In the genomic region with DNA sequence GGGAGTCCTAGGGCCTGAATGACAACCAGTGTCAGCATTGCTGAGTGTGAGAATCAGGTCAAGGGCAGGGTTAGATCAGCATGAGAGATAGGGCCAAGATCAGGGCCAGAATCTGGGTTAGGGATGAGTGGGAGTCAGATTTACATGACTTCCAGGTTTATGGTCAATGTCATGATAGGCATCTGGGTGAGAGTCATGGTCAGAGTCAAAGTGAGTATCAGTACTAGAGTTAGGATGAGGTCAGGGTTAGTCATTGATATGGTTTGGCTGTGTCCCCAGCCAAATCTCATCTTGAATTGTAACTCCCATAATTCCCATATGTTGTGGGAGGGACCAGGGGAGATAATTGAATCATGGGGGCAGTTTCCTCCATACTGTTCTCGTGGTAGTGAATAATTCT, we compare ENCODE assay signal across 25 cellular contexts. TPM values are rescaled to one million over a fixed set of nuclear protein-coding genes. Genes with fewer than 3 reads are reported as not detected.
A peak's percentile ranks its signal among the peaks of the same experiment; 100 is the strongest.
DNase-seq lines count a peak whose midpoint lies in the region; ATAC-seq and TF ChIP-seq lines count a peak whose summit lies in the region.
"Had no signal": no experiment of that assay in that cellular context is flagged by ENCODE, and none has a peak within 500 bp of the region (broad histone marks: within the 10 kb centered on the region; RNA-seq: fewer than 3 reads in every experiment).

No MANE protein-coding gene starts in this region.

- no peak for TF ChIP-seq RAD21 in IMR-90 (IDR thresholded peaks at IDR 0.05; ENCODE audit: low read length)

- H3K18ac ChIP-seq in IMR-90 (ENCODE audit: low read depth, low read length) = no peak overlapping the region

- no peak overlapping the region for H3K9ac ChIP-seq in IMR-90 (ENCODE audit: low read depth, low read length)
- H3K9ac ChIP-seq: parathyroid adenoma had no signal

- H4K20me1 ChIP-seq in IMR-90 (ENCODE audit: insufficient read depth, low read length) = no peaks in the 10 kb centered on the region

- peaks cover 12% of the 10 kb centered on the region for H3K27me3 Mint-ChIP-seq in activated T-cell treated with anti-CD3 and anti-CD28 coated beads, Interleukin-2, amount 50 U/mL, for 72 hours (ENCODE audit: low read depth)
- no peaks in the 10 kb centered on the region for H3K27me3 Mint-ChIP-seq in activated T-cell treated with anti-CD3 and anti-CD28 coated beads, Interleukin-2, amount 50 U/mL, for 24 hours
- H3K27me3 Mint-ChIP-seq: activated CD4-positive, alpha-beta T cell treated with anti-CD3 and anti-CD28 coated beads, Interleukin-2, amount 10 ng/mL, durations not matched to agents 7 days and 5 days had no signal

- no peak overlapping the region for H2BK15ac ChIP-seq in IMR-90 (ENCODE audit: low read depth, low read length)

- POLR2A ChIA-PET in IMR-90 (lab: Charles Lee; ENCODE audit: unreplicated experiment) (no interaction called here), RWPE1 (lab: Yijun Ruan, JAX; ENCODE audit: low non-redundant PET) (no interaction called here)

- no CpG with 5 or more reads among the region's 1 CpG for WGBS in IMR-90 (ENCODE audit: extremely low coverage in 2 of 2, insufficient read length in 1 of 2), 2 experiments

- in situ Hi-C loops in IMR-90 (cut with MboI; ENCODE audit: low sequenced_read_pairs) (no loop called here), brain microvascular endothelial cell (cut with HindIII; ENCODE audit: low pct_ligation_motif_present, low sequenced_read_pairs) (no loop called here)

- no peaks in the 10 kb centered on the region for H3K79me1 ChIP-seq in IMR-90 (ENCODE audit: low read depth in 1 of 2, low read length in 2 of 2)

- H2BK20ac ChIP-seq in IMR-90 (ENCODE audit: low read depth, low read length) = no peak overlapping the region

- no peak overlapping the region for H2AK9ac ChIP-seq in IMR-90 (replicated peaks; ENCODE audit: low read depth, low read length, poor library complexity)

- no peaks in the 10 kb centered on the region for H3K9me3 Mint-ChIP-seq in activated T-cell treated with anti-CD3 and anti-CD28 coated beads, Interleukin-2, amount 50 U/mL, for 72 hours
- no peaks in the 10 kb centered on the region for H3K9me3 Mint-ChIP-seq in activated T-cell treated with anti-CD3 and anti-CD28 coated beads, Interleukin-2, amount 50 U/mL, for 24 hours
- H3K9me3 Mint-ChIP-seq: activated CD4-positive, alpha-beta T cell treated with anti-CD3 and anti-CD28 coated beads, Interleukin-2, amount 10 ng/mL, durations not matched to agents 7 days and 5 days; nephron progenitor cell; type B pancreatic cell had no signal

- H3K4me1 ChIP-seq in IMR-90 (ENCODE audit: control insufficient read depth, insufficient read depth, low read length) = no peaks in the 10 kb centered on the region
- no peaks in the 10 kb centered on the region for H3K4me1 ChIP-seq in uterus
- H3K4me1 ChIP-seq: parathyroid adenoma had no signal

- H2BK5ac ChIP-seq in IMR-90 (ENCODE audit: low read depth, low read length, poor library complexity, severe bottlenecking) = no peak overlapping the region

- dilution Hi-C loops in IMR-90 (cut with HindIII; ENCODE audit: low sequenced_read_pairs, unreplicated experiment) = no loop called here

- no peak overlapping the region for H2AK5ac ChIP-seq in IMR-90 (ENCODE audit: low read depth, low read length)

- DNase-seq in activated T-cell treated with anti-CD3 and anti-CD28 coated beads, Interleukin-2, amount 50 U/mL, for 72 hours = no peak
- DNase-seq in activated T-cell treated with anti-CD3 and anti-CD28 coated beads, Interleukin-2, amount 50 U/mL, for 24 hours = no peak
- DNase-seq in IMR-90 (peak; percentile 58), brain microvascular endothelial cell (peak; percentile 9), left lobe of liver (ENCODE audit: low spot score) (no peak), uterus (no peak), RWPE1 (ENCODE audit: low spot score) (no peak)
- DNase-seq in stimulated activated naive CD8-positive, alpha-beta T cell treated with anti-CD3 and anti-CD28 coated beads, Interleukin-15, Interleukin-2, amounts not matched to agents 100 U/mL and 50 U/mL, for 24 hours = no peak
- DNase-seq: activated CD4-positive, alpha-beta T cell treated with anti-CD3 and anti-CD28 coated beads, Interleukin-2, amount 10 ng/mL, durations not matched to agents 7 days and 5 days; activated gamma-delta T cell; anterior cingulate cortex; central memory CD4-positive, alpha-beta T cell; dermis blood vessel endothelial cell; left ventricle myocardium superior; midbrain; NCI-H187; NCI-H69; nephron progenitor cell; right cardiac atrium; SHP77 treated with DMSO at 0.1 percent for 48 hours had no signal

- H3K23ac ChIP-seq in IMR-90 (ENCODE audit: low read depth, low read length) = no peak overlapping the region

- TF ChIP-seq POLR2A in IMR-90 (IDR thresholded peaks at IDR 0.05; ENCODE audit: low read depth, low read length) (no peak), uterus (IDR thresholded peaks at IDR 0.05) (no peak)

- no peaks in the 10 kb centered on the region for H3K36me3 Mint-ChIP-seq in activated T-cell treated with anti-CD3 and anti-CD28 coated beads, Interleukin-2, amount 50 U/mL, for 72 hours (ENCODE audit: insufficient read depth in 2 of 2)
- no peaks in the 10 kb centered on the region for H3K36me3 Mint-ChIP-seq in activated T-cell treated with anti-CD3 and anti-CD28 coated beads, Interleukin-2, amount 50 U/mL, for 24 hours (ENCODE audit: low read depth)
- H3K36me3 Mint-ChIP-seq: type B pancreatic cell had no signal

- H3K4me1 Mint-ChIP-seq in activated T-cell treated with anti-CD3 and anti-CD28 coated beads, Interleukin-2, amount 50 U/mL, for 72 hours (ENCODE audit: low read depth) = no peaks in the 10 kb centered on the region
- no peaks in the 10 kb centered on the region for H3K4me1 Mint-ChIP-seq in activated T-cell treated with anti-CD3 and anti-CD28 coated beads, Interleukin-2, amount 50 U/mL, for 24 hours (ENCODE audit: low read depth)
- H3K4me1 Mint-ChIP-seq: activated CD4-positive, alpha-beta T cell treated with anti-CD3 and anti-CD28 coated beads, Interleukin-2, amount 10 ng/mL, durations not matched to agents 7 days and 5 days; GM23338; nephron progenitor cell had no signal

- no peaks in the 10 kb centered on the region for H3K36me3 ChIP-seq in IMR-90 (ENCODE audit: control insufficient read depth, insufficient read depth, low read length)
- no peaks in the 10 kb centered on the region for H3K36me3 ChIP-seq in brain microvascular endothelial cell (replicated peaks)
- H3K36me3 ChIP-seq in uterus = no peaks in the 10 kb centered on the region

- no peak overlapping the region for H3K27ac ChIP-seq in IMR-90 (ENCODE audit: insufficient read depth, low read length)
- H3K27ac ChIP-seq in brain microvascular endothelial cell = no peak overlapping the region
- H3K27ac ChIP-seq in uterus = no peak overlapping the region
- H3K27ac ChIP-seq in RWPE1 = no peak overlapping the region
- H3K27ac ChIP-seq: C4-2B, hepatocyte, parathyroid adenoma had no signal

- H4K8ac ChIP-seq in IMR-90 (ENCODE audit: low read depth in 2 of 2, low read length in 2 of 2) = no peak overlapping the region

- ATAC-seq in activated T-cell treated with anti-CD3 and anti-CD28 coated beads, Interleukin-2, amount 50 U/mL, for 72 hours (replicated peaks in 1 of 2) = peak; percentile 75 to 94
- ATAC-seq in IMR-90 (ENCODE audit: low read depth) (no peak; the same call in 1 of the 2 replicates), left lobe of liver (no peak)
- ATAC-seq in stimulated activated naive CD8-positive, alpha-beta T cell treated with anti-CD3 and anti-CD28 coated beads, Interleukin-15, Interleukin-2, amounts not matched to agents 100 U/mL and 50 U/mL, for 24 hours = peak; percentile 68
- ATAC-seq: GM23338, left ventricle myocardium superior, right cardiac atrium had no signal

- no peak overlapping the region for H3K27ac Mint-ChIP-seq in activated T-cell treated with anti-CD3 and anti-CD28 coated beads, Interleukin-2, amount 50 U/mL, for 72 hours
- no peak overlapping the region for H3K27ac Mint-ChIP-seq in activated T-cell treated with anti-CD3 and anti-CD28 coated beads, Interleukin-2, amount 50 U/mL, for 24 hours
- H3K27ac Mint-ChIP-seq: activated CD4-positive, alpha-beta T cell treated with anti-CD3 and anti-CD28 coated beads, Interleukin-2, amount 10 ng/mL, durations not matched to agents 7 days and 5 days; GM23338; nephron progenitor cell; type B pancreatic cell had no signal

- BruUV-seq in IMR-90 (replicated peaks; lab: Mats Ljungman, UMichigan) = no TSS peak

- no peak overlapping the region for H3K56ac ChIP-seq in IMR-90 (ENCODE audit: extremely low read depth, insufficient read depth, low read length)

- H3K9me3 ChIP-seq in IMR-90 (ENCODE audit: control insufficient read depth, insufficient read depth, low read length) (no peaks in the 10 kb centered on the region), uterus (no peaks in the 10 kb centered on the region)

- no peak for TF ChIP-seq CTCF in IMR-90 (conservative IDR thresholded peaks at IDR 0.05; ENCODE audit: low read depth, low read length)
- no peak for TF ChIP-seq CTCF in brain microvascular endothelial cell (IDR thresholded peaks at IDR 0.05; ENCODE audit: low read depth, low read length, missing control alignments)
- TF ChIP-seq CTCF in uterus (IDR thresholded peaks at IDR 0.05) = no peak
- no peak for TF ChIP-seq CTCF in RWPE1 (conservative IDR thresholded peaks at IDR 0.05; ENCODE audit: low read depth)

- H4K91ac ChIP-seq in IMR-90 (ENCODE audit: insufficient read depth, low read depth, low read length) = no peak overlapping the region

- no peak overlapping the region for H2AFZ ChIP-seq in IMR-90 (replicated peaks; ENCODE audit: low read length, poor library complexity)
- H2AFZ ChIP-seq: GM23338, hepatocyte, parathyroid adenoma had no signal

- no peak overlapping the region for H3K4me3 Mint-ChIP-seq in activated T-cell treated with anti-CD3 and anti-CD28 coated beads, Interleukin-2, amount 50 U/mL, for 72 hours
- no peak overlapping the region for H3K4me3 Mint-ChIP-seq in activated T-cell treated with anti-CD3 and anti-CD28 coated beads, Interleukin-2, amount 50 U/mL, for 24 hours
- H3K4me3 Mint-ChIP-seq: activated CD4-positive, alpha-beta T cell treated with anti-CD3 and anti-CD28 coated beads, Interleukin-2, amount 10 ng/mL, durations not matched to agents 7 days and 5 days; GM23338; nephron progenitor cell; type B pancreatic cell had no signal

- CTCF ChIA-PET in IMR-90 (lab: Yijun Ruan, JAX) = no interaction called here
- CTCF ChIA-PET in RWPE1 (lab: Yijun Ruan, JAX) = interaction anchor here (0.6 kb wide), 1 partner anchor 96 kb away, joined by 3 read pairs; no protein-coding TSS in a partner anchor

- H3K9me1 ChIP-seq in IMR-90 (ENCODE audit: insufficient read depth, low read length) = no peaks in the 10 kb centered on the region; the same call in 1 of the 2 replicates

- H3K4ac ChIP-seq in IMR-90 (ENCODE audit: low read depth, low read length) = no peak overlapping the region

- H3K4me3 ChIP-seq in IMR-90 (ENCODE audit: insufficient read depth, low read depth, low read length) (no peak overlapping the region), brain microvascular endothelial cell (ENCODE audit: low read depth, low read length) (no peak overlapping the region), uterus (no peak overlapping the region)
- H3K4me3 ChIP-seq: GM23338, hepatocyte had no signal

- no peak overlapping the region for H4K5ac ChIP-seq in IMR-90 (ENCODE audit: low read depth, low read length)

- peak overlapping the region; percentile 45; the same call in 1 of the 2 replicates for H3K14ac ChIP-seq in IMR-90 (replicated peaks; ENCODE audit: low read depth, low read length)

- intact Hi-C loops in IMR-90 (cut with micrococcal nuclease) (no loop called here), uterus (cut with DNase I; ENCODE audit: low total_unique reads) (no loop called here)

- H2BK120ac ChIP-seq in IMR-90 (ENCODE audit: low read depth, low read length) = no peak overlapping the region

- no peak overlapping the region for H3K4me2 ChIP-seq in IMR-90 (ENCODE audit: low read depth, low read length)
- H3K4me2 ChIP-seq: GM23338, hepatocyte had no signal

- H3K27me3 ChIP-seq in IMR-90 (ENCODE audit: control insufficient read depth, insufficient read depth, low read length) (no peaks in the 10 kb centered on the region; the same call in none of the 2 replicates), brain microvascular endothelial cell (replicated peaks) (no peaks in the 10 kb centered on the region), uterus (no peaks in the 10 kb centered on the region)
- H3K27me3 ChIP-seq: hepatocyte had no signal

RNA-seq across cellular contexts. Expression of a gene that starts 12.3 kb away (rescaled TPM):
- total RNA-seq in activated T-cell treated with anti-CD3 and anti-CD28 coated beads, Interleukin-2, amount 50 U/mL, for 72 hours = 100 to 1,000 TPM in 1 of 2 donors, 10 to 100 TPM in 1; 82.7 to 100 TPM
- 151 and 169 TPM in 2 replicates for total RNA-seq in IMR-90 (2012; rRNA removed)
- polyA plus RNA-seq in IMR-90 (2012; rRNA removed) = 266 and 299 TPM in 2 replicates
- polyA plus RNA-seq in IMR-90 (2012; cell fraction: cytosol; rRNA removed) = 465 and 570 TPM in 2 replicates
- polyA plus RNA-seq in IMR-90 (2012; cell fraction: nucleus; rRNA removed; ENCODE audit: low replicate concordance) = 100 and 188 TPM in 2 replicates
- 70.8 TPM for total RNA-seq in left lobe of liver
- total RNA-seq in uterus = 100 to 1,000 TPM in 2 of 4 donors, 10 to 100 TPM in 2; 34.2 to 134 (median 91.1) TPM

RNA-seq across cellular contexts. Expression of a gene that starts 49.4 kb away (rescaled TPM):
- total RNA-seq in activated T-cell treated with anti-CD3 and anti-CD28 coated beads, Interleukin-2, amount 50 U/mL, for 72 hours = 10 to 100 TPM; 34.4 to 36.8 TPM
- total RNA-seq in IMR-90 (2012; rRNA removed) (24.4 and 25.5 TPM in 2 replicates), left lobe of liver (18.0 TPM), uterus (10 to 100 TPM; 13.1 to 44.8 (median 28.9) TPM)
- polyA plus RNA-seq in IMR-90 (2012; rRNA removed) = 19.9 and 22.0 TPM in 2 replicates
- 12.5 and 15.2 TPM in 2 replicates for polyA plus RNA-seq in IMR-90 (2012; cell fraction: cytosol; rRNA removed)
- 31.4 and 33.7 TPM in 2 replicates for polyA plus RNA-seq in IMR-90 (2012; cell fraction: nucleus; rRNA removed; ENCODE audit: low replicate concordance)

Comparison
In these comparisons a context has a peak if more than half of its experiments do, and no peak if none do; other contexts are left out.
1. ATAC-seq: peak in activated T-cell treated with anti-CD3 and anti-CD28 coated beads, Interleukin-2, amount 50 U/mL, for 72 hours (2 of 2) and stimulated activated naive CD8-positive, alpha-beta T cell treated with anti-CD3 and anti-CD28 coated beads, Interleukin-15, Interleukin-2, amounts not matched to agents 100 U/mL and 50 U/mL, for 24 hours (single experiment); none in IMR-90 (single experiment) and left lobe of liver (single experiment).
2. DNase-seq: peak in IMR-90 (single experiment) and brain microvascular endothelial cell (single experiment); none in activated T-cell treated with anti-CD3 and anti-CD28 coated beads, Interleukin-2, amount 50 U/mL, for 72 hours (0 of 2), activated T-cell treated with anti-CD3 and anti-CD28 coated beads, Interleukin-2, amount 50 U/mL, for 24 hours (single experiment), stimulated activated naive CD8-positive, alpha-beta T cell treated with anti-CD3 and anti-CD28 coated beads, Interleukin-15, Interleukin-2, amounts not matched to agents 100 U/mL and 50 U/mL, for 24 hours (single experiment), left lobe of liver (single experiment), uterus (0 of 2) and RWPE1 (single experiment).